17 cellular contexts compared by ENCODE assay signal in the genomic region with DNA sequence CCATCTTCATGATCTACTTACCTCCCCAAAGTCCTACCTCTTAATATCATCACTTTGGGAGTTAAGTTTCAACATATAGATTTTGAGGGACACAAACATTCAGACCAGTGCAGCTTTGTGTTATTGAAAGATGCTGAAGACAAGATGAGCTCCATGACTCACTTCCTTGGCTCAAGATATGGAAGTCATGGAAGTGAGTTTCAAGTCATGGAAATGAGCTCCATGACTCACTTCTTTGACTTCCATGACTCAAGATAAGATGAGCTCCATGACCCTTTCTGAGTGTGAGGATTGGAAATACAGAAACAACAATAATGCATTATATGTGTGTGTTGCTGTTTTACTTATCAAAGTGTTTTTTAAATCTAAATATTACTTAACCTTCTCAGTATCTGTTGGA.
DNase-seq lines count a peak whose midpoint lies in the region; ATAC-seq and TF ChIP-seq lines count a peak whose summit lies in the region.
"Had no signal": no experiment of that assay in that cellular context is flagged by ENCODE, and none has a peak within 500 bp of the region (broad histone marks: within the 10 kb centered on the region; RNA-seq: fewer than 3 reads in every experiment).

No MANE protein-coding gene starts in this region.

- TF ChIP-seq POLR2A in prostate gland (IDR thresholded peaks at IDR 0.05): no peak

- intact Hi-C loops in prostate gland (cut with DNase I): no loop called here

- ATAC-seq in foreskin keratinocyte: peak; percentile 99
- ATAC-seq in GM18867 (IDR thresholded peaks at IDR 0.05; ENCODE audit: unreplicated experiment): no peak
- no peak for ATAC-seq in HG02759 (IDR thresholded peaks at IDR 0.05; ENCODE audit: unreplicated experiment)

- H3K36me3 ChIP-seq in prostate gland: no peaks in the 10 kb centered on the region
- H3K36me3 ChIP-seq: SJSA1, upper lobe of left lung had no signal

- TF ChIP-seq CTCF in foreskin keratinocyte (conservative IDR thresholded peaks at IDR 0.05) (no peak), prostate gland (IDR thresholded peaks at IDR 0.05) (no peak)

- H3K9me3 ChIP-seq in prostate gland: no peaks in the 10 kb centered on the region
- H3K9me3 ChIP-seq: SJSA1, upper lobe of left lung had no signal

- H3K27me3 ChIP-seq in foreskin keratinocyte: no peaks in the 10 kb centered on the region
- H3K27me3 ChIP-seq in prostate gland (replicated peaks; ENCODE audit: insufficient read depth): no peaks in the 10 kb centered on the region
- H3K27me3 ChIP-seq: SJSA1, upper lobe of left lung had no signal

- H3K27ac ChIP-seq in foreskin keratinocyte (no peak overlapping the region), prostate gland (no peak overlapping the region)
- H3K27ac ChIP-seq: HL-60, SJSA1, upper lobe of left lung had no signal

- no peak overlapping the region for H3K4me3 ChIP-seq in prostate gland
- H3K4me3 ChIP-seq: SJSA1, upper lobe of left lung had no signal

- no peaks in the 10 kb centered on the region for H3K4me1 ChIP-seq in foreskin keratinocyte
- no peaks in the 10 kb centered on the region for H3K4me1 ChIP-seq in prostate gland (replicated peaks)
- H3K4me1 ChIP-seq: upper lobe of left lung had no signal

- peak; percentile 91 for DNase-seq in A172 (ENCODE audit: low spot score)
- DNase-seq in HCEC 1CT: peak; percentile 83
- peak; percentile 4 for DNase-seq in T1000 (lab: John Stamatoyannopoulos, UW)
- peak; percentile 81 to 91 for DNase-seq in foreskin keratinocyte
- DNase-seq in stimulated activated CD4-positive, alpha-beta T cell treated with anti-CD3 and anti-CD28 coated beads, Interleukin-15, amount 100 ng/mL, for 24 hours: no peak
- DNase-seq in prostate gland (ENCODE audit: low spot score): no peak
- DNase-seq: activated CD4-positive, CD25-positive, alpha-beta regulatory T cell; activated T-cell treated with anti-CD3 and anti-CD28 coated beads, Interleukin-2, amount 50 U/mL, for 1 hour; NCI-H1105; NCI-H526; nephron progenitor cell; stimulated activated CD4-positive, alpha-beta T cell treated with anti-CD3 and anti-CD28 coated beads, Interleukin-12 subunit alpha, Interleukin-12 subunit beta, amount 100 ng/mL, for 4 hours; upper lobe of left lung had no signal

Comparison
In these comparisons a context has a peak if more than half of its experiments do, and no peak if none do; other contexts are left out.
1. DNase-seq: peak in A172 (single experiment), HCEC 1CT (single experiment), T1000 (single experiment) and foreskin keratinocyte (2 of 2); none in stimulated activated CD4-positive, alpha-beta T cell treated with anti-CD3 and anti-CD28 coated beads, Interleukin-15, amount 100 ng/mL, for 24 hours (single experiment) and prostate gland (single experiment).